In genomic region chr11:115222863-115223530, GRCh38 we compare ENCODE assay signal across 9 cellular contexts.
DNase-seq lines count a peak whose midpoint lies in the region; ATAC-seq, FAIRE-seq and TF ChIP-seq lines count a peak whose summit lies in the region.
"Had no signal": no experiment of that assay in that cellular context is flagged by ENCODE, and none has a peak within 500 bp of the region (broad histone marks: within the 10 kb centered on the region; RNA-seq: fewer than 3 reads in every experiment).

No MANE protein-coding gene starts in this region.

- TF ChIP-seq POLR2A in GM12878 (IDR thresholded peaks at IDR 0.05; ENCODE audit: low read depth, low read length) (no peak), tibial nerve (IDR thresholded peaks at IDR 0.05) (no peak)

- no peaks in the 10 kb centered on the region for H3K79me2 ChIP-seq in GM12878 (ENCODE audit: control insufficient read depth, insufficient read depth, low read length)

- RAD21 ChIA-PET in GM12878 (lab: Charles Lee; ENCODE audit: unreplicated experiment) = no interaction called here

- H3K27ac ChIP-seq in GM12878 (ENCODE audit: control insufficient read depth, insufficient read depth) (peak overlapping the region; percentile 77), tibial nerve (no peak overlapping the region), A673 (ENCODE audit: low read depth, low read length, poor library complexity, severe bottlenecking) (no peak overlapping the region)

- ATAC-seq in GM21360 (IDR thresholded peaks at IDR 0.05; ENCODE audit: unreplicated experiment) = peak; percentile 34
- peak; percentile 47 for ATAC-seq in HG03175 (IDR thresholded peaks at IDR 0.05; ENCODE audit: unreplicated experiment)
- peak; percentile 78 for ATAC-seq in GM12878

- peaks cover 27% of the 10 kb centered on the region for H3K4me1 ChIP-seq in Caco-2
- peaks cover 18% of the 10 kb centered on the region for H3K4me1 ChIP-seq in GM12878 (ENCODE audit: control insufficient read depth, insufficient read depth, low read length)
- H3K4me1 ChIP-seq in tibial nerve = peaks cover 0 to 14% (median 0%) of the 10 kb centered on the region in 4 donors
- no peaks in the 10 kb centered on the region for H3K4me1 ChIP-seq in A673 (ENCODE audit: insufficient read depth, low read length, poor library complexity, severe bottlenecking)

- CTCF ChIA-PET in Caco-2 (lab: Charles Lee) (interaction anchor here (0.6 kb wide), 1 partner anchor 64 kb away, joined by 4 read pairs; no protein-coding TSS in a partner anchor), GM12878 (lab: Yijun Ruan, JAX) (no interaction called here), A673 (lab: Charles Lee) (no interaction called here)

- TF ChIP-seq EP300 in GM12878 (IDR thresholded peaks at IDR 0.05; ENCODE audit: borderline replicate concordance in 1 of 2, control insufficient read depth in 1 of 2, low read depth in 2 of 2, low read length in 2 of 2) = no peak
- no peak for TF ChIP-seq EP300 in tibial nerve (IDR thresholded peaks at IDR 0.05)

- no peak for FAIRE-seq in GM12878 (lab: Jason Lieb, UNC)

- no peak for DNase-seq in Caco-2
- peak; percentile 33 for DNase-seq in GM12878 (ENCODE audit: low read depth, low spot score)
- DNase-seq in NCI-H446 treated with DMSO at 0.1 percent for 48 hours (lab: John Stamatoyannopoulos, UW) = no peak
- no peak for DNase-seq in NCI-H2081 treated with DMSO at 0.1 percent for 48 hours (lab: John Stamatoyannopoulos, UW)
- no peak for DNase-seq in tibial nerve (ENCODE audit: low spot score in 2 of 2)
- no peak for DNase-seq in A673 (ENCODE audit: low spot score)

- no peak overlapping the region for H3K4me3 ChIP-seq in Caco-2 (ENCODE audit: low read depth, low read length)
- peak overlapping the region; percentile 36; the same call in 1 of the 2 replicates for H3K4me3 ChIP-seq in GM12878
- H3K4me3 ChIP-seq in tibial nerve = no peak overlapping the region
- H3K4me3 ChIP-seq in A673 (ENCODE audit: low read depth, low read length, poor library complexity, severe bottlenecking) = no peak overlapping the region
- H3K4me3 ChIP-seq: lung had no signal

- TF ChIP-seq CTCF in Caco-2 (IDR thresholded peaks at IDR 0.05; ENCODE audit: insufficient read depth in 1 of 2, low read depth in 1 of 2, low read length in 1 of 2, severe bottlenecking in 1 of 2, unreplicated experiment in 1 of 2) (no peak), GM12878 (IDR thresholded peaks at IDR 0.05 in 2 of 3, conservative IDR thresholded peaks at IDR 0.05 in 1 of 3; ENCODE audit: control insufficient read depth in 2 of 3, extremely low read depth in 1 of 3, insufficient read depth in 1 of 3, low read depth in 3 of 3, low read length in 3 of 3) (no peak), tibial nerve (IDR thresholded peaks at IDR 0.05) (no peak), A673 (conservative IDR thresholded peaks at IDR 0.05; ENCODE audit: low read depth, low read length) (no peak)

- H3K36me3 Mint-ChIP-seq in Caco-2 (ENCODE audit: insufficient read depth, unreplicated experiment) = peaks cover 76% of the 10 kb centered on the region

- H3K27me3 Mint-ChIP-seq in Caco-2 (ENCODE audit: insufficient read depth, unreplicated experiment) = no peaks in the 10 kb centered on the region

- H3K36me3 ChIP-seq in Caco-2 (ENCODE audit: control insufficient read depth, insufficient read depth, low read length) = no peaks in the 10 kb centered on the region
- H3K36me3 ChIP-seq in GM12878 (ENCODE audit: control insufficient read depth in 2 of 2, insufficient read depth in 2 of 2, low read length in 1 of 2) = no peaks in the 10 kb centered on the region
- H3K36me3 ChIP-seq in tibial nerve = no peaks in the 10 kb centered on the region
- H3K36me3 ChIP-seq in A673 (ENCODE audit: insufficient read depth, low read length, poor library complexity, severe bottlenecking) = no peaks in the 10 kb centered on the region

- H4K20me1 ChIP-seq in GM12878 (ENCODE audit: control insufficient read depth, insufficient read depth) = no peaks in the 10 kb centered on the region

- peak overlapping the region; percentile 72 for H3K4me2 ChIP-seq in GM12878 (ENCODE audit: control insufficient read depth, insufficient read depth)

- intact Hi-C loops in Caco-2 (cut with micrococcal nuclease; ENCODE audit: unreplicated experiment) = no loop called here
- intact Hi-C loops in GM12878 (cut with micrococcal nuclease; ENCODE audit: unreplicated experiment) = no loop called here
- intact Hi-C loops in A673 (cut with micrococcal nuclease; ENCODE audit: unreplicated experiment) = no loop called here

- H3K27ac Mint-ChIP-seq in Caco-2 (ENCODE audit: unreplicated experiment) = peak overlapping the region; percentile 24

- no peak for TF ChIP-seq RAD21 in GM12878 (IDR thresholded peaks at IDR 0.05; ENCODE audit: insufficient read depth, low read depth, low read length)

- H2AFZ ChIP-seq in GM12878 (ENCODE audit: control insufficient read depth, low read depth, low read length) = 0 out of 2 replicates have a peak overlapping the region, but pooled peaks have one; percentile 1

- POLR2A ChIA-PET in Caco-2 (lab: Charles Lee) = no interaction called here
- POLR2A ChIA-PET in GM12878 (lab: Charles Lee) = interaction anchor here (0.5 to 0.7 kb wide), 2 partner anchors 12 to 1349 kb away, joined by 3 to 5 read pairs; no protein-coding TSS in a partner anchor
- POLR2A ChIA-PET in A673 (lab: Charles Lee; ENCODE audit: low non-redundant PET) = no interaction called here

- H3K4me3 Mint-ChIP-seq in Caco-2 (ENCODE audit: unreplicated experiment) = no peak overlapping the region

- BruUV-seq in Caco-2 (replicated peaks; lab: Mats Ljungman, UMichigan) (no TSS peak), GM12878 (replicated peaks; lab: Mats Ljungman, UMichigan) (no TSS peak), A673 (replicated peaks; lab: Mats Ljungman, UMichigan) (no TSS peak)

- H3K27me3 ChIP-seq in Caco-2 (replicated peaks; ENCODE audit: control insufficient read depth, insufficient read depth, low read length) = no peaks in the 10 kb centered on the region
- no peaks in the 10 kb centered on the region for H3K27me3 ChIP-seq in GM12878 (replicated peaks in 1 of 2; ENCODE audit: control insufficient read depth in 2 of 2, insufficient read depth in 2 of 2, low read length in 1 of 2)
- H3K27me3 ChIP-seq in tibial nerve = no peaks in the 10 kb centered on the region
- no peaks in the 10 kb centered on the region for H3K27me3 ChIP-seq in A673 (replicated peaks; ENCODE audit: insufficient read depth, low read depth, low read length, poor library complexity)

- in situ Hi-C loops in GM12878 (cut with MboI) = loop anchor here (10.0 kb wide), 1 partner anchor 692 kb away; no protein-coding TSS in a partner anchor

- H3K9me3 Mint-ChIP-seq in Caco-2 (ENCODE audit: unreplicated experiment) = no peaks in the 10 kb centered on the region

- no peak overlapping the region; the same call in 1 of the 2 replicates for H3K9ac ChIP-seq in GM12878 (ENCODE audit: control insufficient read depth, insufficient read depth, low read length)

- SMC1A ChIA-PET in GM12878 (lab: Charles Lee; ENCODE audit: uncharacterized antibody, unreplicated experiment) = no interaction called here

- WGBS in GM12878 (ENCODE audit: insufficient coverage, insufficient replicate concordance, low lambda C conversion rate, missing lambda C conversion rate) = 0% methylated on average over 5 of the region's 5 CpGs
- WGBS in tibial nerve, 2 donors = 83 to 89% methylated on average over 5 of the region's 5 CpGs

- H3K4me1 Mint-ChIP-seq in Caco-2 (ENCODE audit: low read depth, unreplicated experiment) = peaks cover 27% of the 10 kb centered on the region

- H3K9me3 ChIP-seq in Caco-2 = no peaks in the 10 kb centered on the region
- peaks cover 2% of the 10 kb centered on the region; the same call in 2 of the 3 replicates for H3K9me3 ChIP-seq in GM12878 (replicated peaks; ENCODE audit: control insufficient read depth, insufficient read depth, low read length)
- no peaks in the 10 kb centered on the region for H3K9me3 ChIP-seq in tibial nerve
- no peaks in the 10 kb centered on the region for H3K9me3 ChIP-seq in A673 (ENCODE audit: low read depth, low read length, poor library complexity, severe bottlenecking)

TF ChIP-seq in GM12878, 131 proteins besides CTCF, POLR2A, EP300 and RAD21 (continues in another document):
- peak; percentile 2; the same call in 1 of the 2 replicates for TF ChIP-seq BMI1 (IDR thresholded peaks at IDR 0.05; ENCODE audit: borderline replicate concordance)
- TF ChIP-seq, protein P1, sequence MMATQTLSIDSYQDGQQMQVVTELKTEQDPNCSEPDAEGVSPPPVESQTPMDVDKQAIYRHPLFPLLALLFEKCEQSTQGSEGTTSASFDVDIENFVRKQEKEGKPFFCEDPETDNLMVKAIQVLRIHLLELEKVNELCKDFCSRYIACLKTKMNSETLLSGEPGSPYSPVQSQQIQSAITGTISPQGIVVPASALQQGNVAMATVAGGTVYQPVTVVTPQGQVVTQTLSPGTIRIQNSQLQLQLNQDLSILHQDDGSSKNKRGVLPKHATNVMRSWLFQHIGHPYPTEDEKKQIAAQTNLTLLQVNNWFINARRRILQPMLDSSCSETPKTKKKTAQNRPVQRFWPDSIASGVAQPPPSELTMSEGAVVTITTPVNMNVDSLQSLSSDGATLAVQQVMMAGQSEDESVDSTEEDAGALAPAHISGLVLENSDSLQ (IDR thresholded peaks at IDR 0.05) = no peak
- TF ChIP-seq POLR2AphosphoS5 (IDR thresholded peaks at IDR 0.05; ENCODE audit: low read length) = no peak
- no peak for TF ChIP-seq SREBF1 (IDR thresholded peaks at IDR 0.05; ENCODE audit: low read length)
- TF ChIP-seq CBX3 (IDR thresholded peaks at IDR 0.05; ENCODE audit: borderline replicate concordance, low read depth) = no peak
- 0 out of 2 replicates have a peak, but pooled peaks have one; percentile 32 for TF ChIP-seq TCF3 (IDR thresholded peaks at IDR 0.05; ENCODE audit: borderline replicate concordance, insufficient read depth, low read depth, low read length)
- TF ChIP-seq DPF2 (IDR thresholded peaks at IDR 0.05) = peak; percentile 23; the same call in 1 of the 2 replicates
- no peak for TF ChIP-seq HDGF (IDR thresholded peaks at IDR 0.05)
- TF ChIP-seq NR2F1 (conservative IDR thresholded peaks at IDR 0.05) = no peak
- TF ChIP-seq CREB1 (IDR thresholded peaks at IDR 0.05; ENCODE audit: low read depth) = no peak
- peak; percentile 26; the same call in 1 of the 2 replicates for TF ChIP-seq ASH2L (IDR thresholded peaks at IDR 0.05; ENCODE audit: borderline replicate concordance, low read depth)
- no peak for TF ChIP-seq ZNF384 (IDR thresholded peaks at IDR 0.05; ENCODE audit: borderline replicate concordance, low read depth, low read length)
- TF ChIP-seq CBX5 (IDR thresholded peaks at IDR 0.05; ENCODE audit: low read depth) = no peak
- TF ChIP-seq PML (IDR thresholded peaks at IDR 0.05; ENCODE audit: low read length) = 0 out of 2 replicates have a peak, but pooled peaks have one; percentile 12
- peak in 1 of 2 experiments; percentile 40; a peak in 1 of 4 replicates for TF ChIP-seq IKZF2 (IDR thresholded peaks at IDR 0.05)
- peak; percentile 83; the same call in 1 of the 2 replicates for TF ChIP-seq ZNF24 (IDR thresholded peaks at IDR 0.05)
- no peak for TF ChIP-seq CHD2 (IDR thresholded peaks at IDR 0.05; ENCODE audit: borderline replicate concordance, low read depth, low read length)
- no peak for TF ChIP-seq SMARCA5 (IDR thresholded peaks at IDR 0.05)
- no peak for TF ChIP-seq HDAC6 (IDR thresholded peaks at IDR 0.05; ENCODE audit: unreplicated experiment)
